In genomic region chr10:133182791-133183645, GRCh38 we compare ENCODE assay signal across 14 cellular contexts. TPM values are rescaled to one million over a fixed set of nuclear protein-coding genes. Genes with fewer than 3 reads are reported as not detected.
DNase-seq lines count a peak whose midpoint lies in the region; ATAC-seq and TF ChIP-seq lines count a peak whose summit lies in the region.
"Had no signal": no experiment of that assay in that cellular context is flagged by ENCODE, and none has a peak within 500 bp of the region (broad histone marks: within the 10 kb centered on the region; RNA-seq: fewer than 3 reads in every experiment).

No MANE protein-coding gene starts in this region.

- H3K27me3 ChIP-seq in BLaER1, result peaks cover 35% of the 10 kb centered on the region
- H3K27me3 ChIP-seq in BLaER1 treated with 17β-estradiol and CSF1 and Interleukin-3, amounts not matched to agents 10 nM and 100 nM, result peaks cover 11 to 92% (median 37%) of the 10 kb centered on the region in 11 experiments

- peak; percentile 69 for ATAC-seq in stimulated activated memory B cell treated with anti-CD40 and anti-IgM and Interleukin-4, amounts not matched to agents 10 μg/mL and 1 μg/mL and 100 μg/mL, for 72 hours
- ATAC-seq: HCT116 had no signal

- no peak overlapping the region for H3K27ac Mint-ChIP-seq in glutamatergic neuron (ENCODE audit: unreplicated experiment)
- no peak overlapping the region for H3K27ac Mint-ChIP-seq in stimulated activated memory B cell treated with anti-CD40 and anti-IgM and Interleukin-4, amounts not matched to agents 10 μg/mL and 1 μg/mL and 100 μg/mL, for 72 hours
- H3K27ac Mint-ChIP-seq: CD8-positive, alpha-beta memory T cell had no signal

- DNase-seq in glutamatergic neuron (peak; percentile 22), Kasumi-1 (lab: John Stamatoyannopoulos, UW) (no peak)
- DNase-seq in activated naive CD4-positive, alpha-beta T cell treated with Interleukin-2 at 50 U/mL for 16 hours, result no peak
- DNase-seq: BE2C; Caco-2; CD8-positive, alpha-beta memory T cell; DND-41; GDM1; IMR-90 had no signal

- no peak overlapping the region for H3K27ac ChIP-seq in BLaER1
- no peak overlapping the region for H3K27ac ChIP-seq in BLaER1 treated with 17β-estradiol and CSF1 and Interleukin-3, amounts not matched to agents 10 nM and 100 nM
- H3K27ac ChIP-seq: A549 had no signal

- peaks cover 12% of the 10 kb centered on the region for H3K4me1 Mint-ChIP-seq in glutamatergic neuron (ENCODE audit: low read depth, unreplicated experiment)
- no peaks in the 10 kb centered on the region for H3K4me1 Mint-ChIP-seq in stimulated activated memory B cell treated with anti-CD40 and anti-IgM and Interleukin-4, amounts not matched to agents 10 μg/mL and 1 μg/mL and 100 μg/mL, for 72 hours
- H3K4me1 Mint-ChIP-seq: CD8-positive, alpha-beta memory T cell had no signal

- H3K4me3 ChIP-seq in BLaER1, result no peak overlapping the region
- H3K4me3 ChIP-seq in BLaER1 treated with 17β-estradiol and CSF1 and Interleukin-3, amounts not matched to agents 10 nM and 100 nM, result no peak overlapping the region
- H3K4me3 ChIP-seq: A549 had no signal

- H3K9ac ChIP-seq in BLaER1, result no peak overlapping the region
- peak overlapping the region in 2 of 11 experiments; percentile 34 to 39; a peak in 3 of 22 replicates for H3K9ac ChIP-seq in BLaER1 treated with 17β-estradiol and CSF1 and Interleukin-3, amounts not matched to agents 10 nM and 100 nM

- H3K36me3 Mint-ChIP-seq in glutamatergic neuron (ENCODE audit: unreplicated experiment), result no peaks in the 10 kb centered on the region
- no peaks in the 10 kb centered on the region for H3K36me3 Mint-ChIP-seq in stimulated activated memory B cell treated with anti-CD40 and anti-IgM and Interleukin-4, amounts not matched to agents 10 μg/mL and 1 μg/mL and 100 μg/mL, for 72 hours
- H3K36me3 Mint-ChIP-seq: CD8-positive, alpha-beta memory T cell had no signal

- peaks cover 94% of the 10 kb centered on the region for H3K4me1 ChIP-seq in BLaER1
- peaks cover 35 to 95% (median 83%) of the 10 kb centered on the region in 10 experiments for H3K4me1 ChIP-seq in BLaER1 treated with 17β-estradiol and CSF1 and Interleukin-3, amounts not matched to agents 10 nM and 100 nM
- H3K4me1 ChIP-seq: A549, BE2C, Caco-2 had no signal

- H3K9me3 Mint-ChIP-seq in glutamatergic neuron (ENCODE audit: unreplicated experiment), result peaks cover 5% of the 10 kb centered on the region
- no peaks in the 10 kb centered on the region for H3K9me3 Mint-ChIP-seq in stimulated activated memory B cell treated with anti-CD40 and anti-IgM and Interleukin-4, amounts not matched to agents 10 μg/mL and 1 μg/mL and 100 μg/mL, for 72 hours
- H3K9me3 Mint-ChIP-seq: CD8-positive, alpha-beta memory T cell had no signal

- no peaks in the 10 kb centered on the region for H3K9me3 ChIP-seq in BLaER1
- H3K9me3 ChIP-seq in BLaER1 treated with 17β-estradiol and CSF1 and Interleukin-3, amounts not matched to agents 10 nM and 100 nM (replicated peaks in 1 of 11), result peaks cover 0 to under 1% (median 0%) of the 10 kb centered on the region in 11 experiments; a peak in 1 of 22 replicates
- H3K9me3 ChIP-seq: A549, BE2C had no signal

- H3K4me2 ChIP-seq in BLaER1, result peak overlapping the region; percentile 82
- H3K4me2 ChIP-seq in BLaER1 treated with 17β-estradiol and CSF1 and Interleukin-3, amounts not matched to agents 10 nM and 100 nM, result peak overlapping the region; percentile 46 to 94 (median 78); a peak in 21 of 22 replicates
- H3K4me2 ChIP-seq: A549 had no signal

- peaks cover 34% of the 10 kb centered on the region; the same call in 1 of the 2 replicates for H4K20me1 ChIP-seq in BLaER1
- H4K20me1 ChIP-seq in BLaER1 treated with 17β-estradiol and CSF1 and Interleukin-3, amounts not matched to agents 10 nM and 100 nM, result peaks cover 0 to 74% (median 29%) of the 10 kb centered on the region in 11 experiments; a peak in 17 of 22 replicates

- peaks cover 10% of the 10 kb centered on the region for H3K27me3 Mint-ChIP-seq in glutamatergic neuron (ENCODE audit: unreplicated experiment)
- peaks cover 25% of the 10 kb centered on the region for H3K27me3 Mint-ChIP-seq in stimulated activated memory B cell treated with anti-CD40 and anti-IgM and Interleukin-4, amounts not matched to agents 10 μg/mL and 1 μg/mL and 100 μg/mL, for 72 hours
- H3K27me3 Mint-ChIP-seq: CD8-positive, alpha-beta memory T cell had no signal

- no peak for TF ChIP-seq CTCF in glutamatergic neuron (IDR thresholded peaks at IDR 0.05; ENCODE audit: partially characterized antibody, unreplicated experiment)

- H3K4me3 Mint-ChIP-seq in glutamatergic neuron (ENCODE audit: unreplicated experiment), result no peak overlapping the region
- no peak overlapping the region for H3K4me3 Mint-ChIP-seq in stimulated activated memory B cell treated with anti-CD40 and anti-IgM and Interleukin-4, amounts not matched to agents 10 μg/mL and 1 μg/mL and 100 μg/mL, for 72 hours
- H3K4me3 Mint-ChIP-seq: CD8-positive, alpha-beta memory T cell had no signal

- H3K36me3 ChIP-seq in BLaER1, result no peaks in the 10 kb centered on the region
- H3K36me3 ChIP-seq in BLaER1 treated with 17β-estradiol and CSF1 and Interleukin-3, amounts not matched to agents 10 nM and 100 nM, result no peaks in the 10 kb centered on the region
- H3K36me3 ChIP-seq: BE2C had no signal

RNA-seq across cellular contexts. Expression of gene KNDC1, which starts 23.0 kb away (rescaled TPM):
- 7.4 TPM for total RNA-seq in glutamatergic neuron (ENCODE audit: unreplicated experiment)
- total RNA-seq: CD8-positive, alpha-beta memory T cell had no signal

RNA-seq across cellular contexts. Expression of gene UTF1, which starts 47.0 kb away (rescaled TPM):
- total RNA-seq in glutamatergic neuron (ENCODE audit: unreplicated experiment), result 0.61 TPM
- total RNA-seq: Caco-2; CD8-positive, alpha-beta memory T cell; IMR-90 had no signal

RNA-seq across cellular contexts. Expression of gene VENTX, which starts 54.6 kb away (rescaled TPM):
- total RNA-seq in glutamatergic neuron (ENCODE audit: unreplicated experiment), result 1.6 TPM
- total RNA-seq: Caco-2; CD8-positive, alpha-beta memory T cell; IMR-90 had no signal
